In the genomic region with DNA sequence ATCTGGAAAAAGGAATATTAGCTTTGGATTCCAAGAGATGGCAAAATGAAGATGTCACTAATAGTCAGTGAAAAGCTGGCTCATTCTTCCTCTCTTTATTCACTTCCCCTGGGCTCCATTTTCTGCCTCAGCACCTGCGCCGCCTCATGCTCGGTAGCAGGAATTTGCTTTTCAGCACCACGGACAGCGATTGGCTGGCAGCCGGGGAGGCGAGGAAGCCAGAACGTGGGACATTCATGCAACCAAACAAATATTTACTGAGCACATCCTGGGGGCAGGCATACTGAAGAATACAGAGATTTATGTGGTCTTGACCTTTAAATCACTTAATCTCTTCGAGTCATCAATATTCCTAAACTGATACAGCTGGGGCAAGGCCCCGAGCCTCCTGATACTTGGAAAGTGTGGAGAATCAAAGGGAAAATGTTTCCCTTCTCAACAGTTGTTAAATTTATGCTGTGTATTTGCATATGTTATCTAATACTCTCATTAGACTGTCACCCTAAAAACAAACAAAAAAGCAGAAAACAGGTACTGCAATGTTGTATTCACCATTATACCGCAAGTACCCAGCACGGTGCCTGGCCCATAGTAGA, we compare ENCODE assay signal across 8 cellular contexts. TPM values are rescaled to one million over a fixed set of nuclear protein-coding genes. Genes with fewer than 3 reads are reported as not detected.
DNase-seq lines count a peak whose midpoint lies in the region; ATAC-seq and TF ChIP-seq lines count a peak whose summit lies in the region.

No MANE protein-coding gene starts in this region.

- no peak overlapping the region for H3K14ac ChIP-seq in IMR-90 (replicated peaks; ENCODE audit: low read depth, low read length)

- H3K9me3 ChIP-seq in IMR-90 (ENCODE audit: control insufficient read depth, insufficient read depth, low read length) (no peaks in the 10 kb centered on the region), mammary epithelial cell (replicated peaks; ENCODE audit: insufficient read depth, low read length) (no peaks in the 10 kb centered on the region)

- H3K9me3 Mint-ChIP-seq in activated B cell treated with CpG ODN at 0.5 μM for 24 hours = no peaks in the 10 kb centered on the region

- no peak overlapping the region for H3K27ac Mint-ChIP-seq in activated B cell treated with CpG ODN at 0.5 μM for 24 hours

- in situ Hi-C loops in IMR-90 (cut with MboI; ENCODE audit: low sequenced_read_pairs) = loop anchor here (10.0 kb wide), 1 partner anchor 169 kb away; no protein-coding TSS in a partner anchor
- in situ Hi-C loops in mammary epithelial cell (cut with MboI; ENCODE audit: low sequenced_read_pairs in 2 of 2) = loop anchor here in 1 of 2 donors (10.0 kb wide), 1 partner anchor 169 kb away; no protein-coding TSS in a partner anchor

- no peak overlapping the region for H2BK5ac ChIP-seq in IMR-90 (ENCODE audit: low read depth, low read length, poor library complexity, severe bottlenecking)

- H3K23ac ChIP-seq in IMR-90 (ENCODE audit: low read depth, low read length) = no peak overlapping the region

- H2AFZ ChIP-seq in IMR-90 (replicated peaks; ENCODE audit: low read length, poor library complexity) (no peak overlapping the region), mammary epithelial cell (ENCODE audit: low read depth, low read length) (no peak overlapping the region)

- TF ChIP-seq RAD21 in IMR-90 (IDR thresholded peaks at IDR 0.05; ENCODE audit: low read length) = no peak

- H3K4ac ChIP-seq in IMR-90 (ENCODE audit: low read depth, low read length) = no peak overlapping the region

- H3K27ac ChIP-seq in IMR-90 (ENCODE audit: insufficient read depth, low read length) (no peak overlapping the region), mammary epithelial cell (ENCODE audit: insufficient read depth, low read depth, low read length) (no peak overlapping the region)

- H3K27me3 ChIP-seq in IMR-90 (ENCODE audit: control insufficient read depth, insufficient read depth, low read length) (peaks cover 2% of the 10 kb centered on the region), mammary epithelial cell (ENCODE audit: insufficient read depth, low read length) (no peaks in the 10 kb centered on the region)

- POLR2A ChIA-PET in IMR-90 (lab: Charles Lee; ENCODE audit: unreplicated experiment) = no interaction called here
- POLR2A ChIA-PET in activated B cell treated with CpG ODN at 0.5 μM for 24 hours (lab: Charles Lee) = no interaction called here

- peak; percentile 70 for DNase-seq in CD1c-positive myeloid dendritic cell (ENCODE audit: extremely low spot score)
- DNase-seq in IMR-90 = peak; percentile 45
- peak; percentile 40 for DNase-seq in activated B cell treated with CpG ODN at 0.5 μM for 24 hours
- peak; percentile 54 for DNase-seq in mammary epithelial cell
- peak; percentile 93 for DNase-seq in left kidney (ENCODE audit: low read depth, low spot score)
- DNase-seq in stimulated activated CD4-positive, alpha-beta T cell treated with anti-CD3 and anti-CD28 coated beads, TNF-alpha, amount 100 ng/mL, for 1 hour (ENCODE audit: low read depth in 3 of 3, low spot score in 1 of 3) = peak in 2 of 3 donors; percentile 13 to 43

- no peak for TF ChIP-seq POLR2A in IMR-90 (IDR thresholded peaks at IDR 0.05; ENCODE audit: low read depth, low read length)

- H4K8ac ChIP-seq in IMR-90 (ENCODE audit: low read depth in 2 of 2, low read length in 2 of 2) = no peak overlapping the region

- H2AK5ac ChIP-seq in IMR-90 (ENCODE audit: low read depth, low read length) = no peak overlapping the region

- dilution Hi-C loops in IMR-90 (cut with HindIII; ENCODE audit: low sequenced_read_pairs, unreplicated experiment) (no loop called here), mammary epithelial cell (cut with HindIII; ENCODE audit: low sequenced_read_pairs) (no loop called here)

- no peak overlapping the region for H2BK20ac ChIP-seq in IMR-90 (ENCODE audit: low read depth, low read length)

- TF ChIP-seq CTCF in IMR-90 (conservative IDR thresholded peaks at IDR 0.05; ENCODE audit: low read depth, low read length) = no peak
- TF ChIP-seq CTCF in activated B cell treated with CpG ODN at 0.5 μM for 24 hours (IDR thresholded peaks at IDR 0.05) = no peak
- TF ChIP-seq CTCF in mammary epithelial cell (conservative IDR thresholded peaks at IDR 0.05 in 1 of 2, IDR thresholded peaks at IDR 0.05 in 1 of 2; ENCODE audit: extremely low read depth in 1 of 2, insufficient read depth in 1 of 2, low read depth in 1 of 2, low read length in 2 of 2) = peak in 1 of 2 donors; percentile 8

- H4K5ac ChIP-seq in IMR-90 (ENCODE audit: low read depth, low read length) = no peak overlapping the region

- H3K4me2 ChIP-seq in IMR-90 (ENCODE audit: low read depth, low read length) = no peak overlapping the region
- no peak overlapping the region for H3K4me2 ChIP-seq in mammary epithelial cell (ENCODE audit: insufficient read depth, low read depth, low read length)

- H3K79me1 ChIP-seq in IMR-90 (ENCODE audit: low read depth in 1 of 2, low read length in 2 of 2) = no peaks in the 10 kb centered on the region

- no peaks in the 10 kb centered on the region for H3K36me3 Mint-ChIP-seq in activated B cell treated with CpG ODN at 0.5 μM for 24 hours (ENCODE audit: low read depth)

- H3K9ac ChIP-seq in IMR-90 (ENCODE audit: low read depth, low read length) (no peak overlapping the region), mammary epithelial cell (ENCODE audit: insufficient read depth, low read length) (no peak overlapping the region)

- no peak overlapping the region for H3K56ac ChIP-seq in IMR-90 (ENCODE audit: extremely low read depth, insufficient read depth, low read length)

- no peak overlapping the region for H4K91ac ChIP-seq in IMR-90 (ENCODE audit: insufficient read depth, low read depth, low read length)

- H3K4me1 ChIP-seq in IMR-90 (ENCODE audit: control insufficient read depth, insufficient read depth, low read length) = no peaks in the 10 kb centered on the region
- no peaks in the 10 kb centered on the region for H3K4me1 ChIP-seq in mammary epithelial cell (ENCODE audit: insufficient read depth, low read length)

- H3K27me3 Mint-ChIP-seq in activated B cell treated with CpG ODN at 0.5 μM for 24 hours = peaks cover 35% of the 10 kb centered on the region

- WGBS in IMR-90 (ENCODE audit: extremely low coverage in 2 of 2, insufficient read length in 1 of 2), 2 experiments = no CpG with 5 or more reads among the region's 12 CpGs
- 23% methylated on average over 12 of the region's 12 CpGs for WGBS in mammary epithelial cell (ENCODE audit: low coverage, missing lambda C conversion rate)

- ATAC-seq in IMR-90 (ENCODE audit: low read depth) (no peak; the same call in none of the 2 replicates), activated B cell treated with CpG ODN at 0.5 μM for 24 hours (ENCODE audit: low read depth) (peak; percentile 56), HG03108 (IDR thresholded peaks at IDR 0.05; ENCODE audit: unreplicated experiment) (no peak), GM21619 (IDR thresholded peaks at IDR 0.05; ENCODE audit: unreplicated experiment) (no peak)

- H3K4me3 ChIP-seq in IMR-90 (ENCODE audit: insufficient read depth, low read depth, low read length) = no peak overlapping the region
- H3K4me3 ChIP-seq in mammary epithelial cell (replicated peaks in 1 of 3; ENCODE audit: insufficient read depth in 1 of 3, low read depth in 2 of 3, low read length in 3 of 3) = no peak overlapping the region

- H4K20me1 ChIP-seq in IMR-90 (ENCODE audit: insufficient read depth, low read length) = no peaks in the 10 kb centered on the region
- H4K20me1 ChIP-seq in mammary epithelial cell (ENCODE audit: insufficient read depth, low read length) = peaks cover 2% of the 10 kb centered on the region

- no peak overlapping the region for H2BK120ac ChIP-seq in IMR-90 (ENCODE audit: low read depth, low read length)

- CTCF ChIA-PET in IMR-90 (lab: Yijun Ruan, JAX) = interaction anchor here (0.9 to 2.8 kb wide), 4 partner anchors 25 to 173 kb away, joined by 3 to 10 read pairs (median 4); no protein-coding TSS in a partner anchor
- CTCF ChIA-PET in activated B cell treated with CpG ODN at 0.5 μM for 24 hours (lab: Charles Lee) = interaction anchor here (0.6 to 2.5 kb wide), 4 partner anchors 166 to 204 kb away, joined by 3 to 9 read pairs (median 6); no protein-coding TSS in a partner anchor
- CTCF ChIA-PET in mammary epithelial cell (lab: Charles Lee; ENCODE audit: low non-redundant PET) = interaction anchor here (0.7 kb wide), 1 partner anchor 543 kb away, joined by 3 read pairs; no protein-coding TSS in a partner anchor

- intact Hi-C loops in IMR-90 (cut with micrococcal nuclease) = loop anchor here (1.0 to 2.0 kb wide), 3 partner anchors 97 to 203 kb away; no protein-coding TSS in a partner anchor
- intact Hi-C loops in activated B cell treated with CpG ODN at 0.5 μM for 24 hours (cut with micrococcal nuclease) = loop anchor here (1.0 kb wide), 1 partner anchor 166 kb away; no protein-coding TSS in a partner anchor
- intact Hi-C loops in mammary epithelial cell (cut with micrococcal nuclease) = loop anchor here (1.0 kb wide), 2 partner anchors 87 to 166 kb away; no protein-coding TSS in a partner anchor

- H2AK9ac ChIP-seq in IMR-90 (replicated peaks; ENCODE audit: low read depth, low read length, poor library complexity) = no peak overlapping the region

- no peaks in the 10 kb centered on the region for H3K79me2 ChIP-seq in mammary epithelial cell (ENCODE audit: insufficient read depth, low read length)

- H3K4me1 Mint-ChIP-seq in activated B cell treated with CpG ODN at 0.5 μM for 24 hours = no peaks in the 10 kb centered on the region

- no peak overlapping the region for H3K18ac ChIP-seq in IMR-90 (ENCODE audit: low read depth, low read length)

- no peak overlapping the region for H3K4me3 Mint-ChIP-seq in activated B cell treated with CpG ODN at 0.5 μM for 24 hours

- no peaks in the 10 kb centered on the region for H3K9me1 ChIP-seq in IMR-90 (ENCODE audit: insufficient read depth, low read length)

- H3K36me3 ChIP-seq in IMR-90 (ENCODE audit: control insufficient read depth, insufficient read depth, low read length) (no peaks in the 10 kb centered on the region), mammary epithelial cell (ENCODE audit: insufficient read depth, low read length) (no peaks in the 10 kb centered on the region)

- H2BK15ac ChIP-seq in IMR-90 (ENCODE audit: low read depth, low read length) = no peak overlapping the region

- BruUV-seq in IMR-90 (replicated peaks; lab: Mats Ljungman, UMichigan) (no TSS peak), mammary epithelial cell (replicated peaks; lab: Mats Ljungman, UMichigan) (no TSS peak)

TF ChIP-seq in IMR-90, 13 proteins besides CTCF, POLR2A, EP300 and RAD21 (continues in another document):
- TF ChIP-seq CEBPB (IDR thresholded peaks at IDR 0.05; ENCODE audit: low read depth, low read length) = no peak
- TF ChIP-seq SMC3 (IDR thresholded peaks at IDR 0.05; ENCODE audit: low read depth, low read length) = no peak
- TF ChIP-seq NFE2L2 (IDR thresholded peaks at IDR 0.05; ENCODE audit: low read depth, low read length) = no peak

RNA-seq across cellular contexts. Expression of a gene that starts 12.1 kb away (rescaled TPM):
- total RNA-seq in IMR-90 (2012; rRNA removed) (not detected in 2 replicates), activated B cell treated with CpG ODN at 0.5 μM for 24 hours (not detected in 2 replicates), mammary epithelial cell (not detected)
- polyA plus RNA-seq in IMR-90 (2012; rRNA removed) (not detected in 2 replicates), mammary epithelial cell (not detected)
- not detected in 2 replicates for polyA plus RNA-seq in IMR-90 (2012; cell fraction: cytosol; rRNA removed)
- not detected in 2 replicates for polyA plus RNA-seq in IMR-90 (2012; cell fraction: nucleus; rRNA removed; ENCODE audit: low replicate concordance)
- not detected for polyA minus RNA-seq in mammary epithelial cell

Comparison
In these comparisons a context has a peak if more than half of its experiments do, and no peak if none do; other contexts are left out.
1. DNase-seq: peak in every context shown above with its lines; median percentile 93 in left kidney; 70 in CD1c-positive myeloid dendritic cell; 54 in mammary epithelial cell; 45 in IMR-90; 40 in activated B cell treated with CpG ODN at 0.5 μM for 24 hours; 28 in stimulated activated CD4-positive, alpha-beta T cell treated with anti-CD3 and anti-CD28 coated beads, TNF-alpha, amount 100 ng/mL, for 1 hour.